1 cellular context compared by ENCODE assay signal in genomic region chr20:31661625-31662371, GRCh38.
TF ChIP-seq lines count a peak whose summit lies in the region.

No MANE protein-coding gene starts in this region.

TF ChIP-seq in HepG2, 621 proteins besides CTCF, POLR2A, EP300 and RAD21 (continued from another document and continues in another):
- peak; percentile 78 for TF ChIP-seq ZBTB14 (CRISPR knock-in tag; IDR thresholded peaks at IDR 0.05)
- TF ChIP-seq RFXANK (CRISPR knock-in tag; IDR thresholded peaks at IDR 0.05) = 0 out of 2 replicates have a peak, but pooled peaks have one; percentile 34
- no peak for TF ChIP-seq ZHX1 (CRISPR knock-in tag; IDR thresholded peaks at IDR 0.05; ENCODE audit: low read depth)
- TF ChIP-seq NR2F2 (IDR thresholded peaks at IDR 0.05; ENCODE audit: borderline replicate concordance, low read depth) = 0 out of 2 replicates have a peak, but pooled peaks have one; percentile 1
- peak; percentile 72 for TF ChIP-seq POLR2AphosphoS5 (IDR thresholded peaks at IDR 0.05; ENCODE audit: low read depth, low read length)
- 0 out of 2 replicates have a peak, but pooled peaks have one; percentile 36 for TF ChIP-seq TFE3 (CRISPR knock-in tag; IDR thresholded peaks at IDR 0.05)
- peak; percentile 67 for TF ChIP-seq AHDC1 (CRISPR knock-in tag; IDR thresholded peaks at IDR 0.05; ENCODE audit: borderline replicate concordance)
- TF ChIP-seq ZNF382 (CRISPR knock-in tag; IDR thresholded peaks at IDR 0.05; ENCODE audit: borderline replicate concordance) = no peak
- no peak for TF ChIP-seq RAD51 (IDR thresholded peaks at IDR 0.05; ENCODE audit: borderline replicate concordance)
- TF ChIP-seq ZBTB38 (CRISPR knock-in tag; IDR thresholded peaks at IDR 0.05) = peak; percentile 82
- TF ChIP-seq, protein P1, sequence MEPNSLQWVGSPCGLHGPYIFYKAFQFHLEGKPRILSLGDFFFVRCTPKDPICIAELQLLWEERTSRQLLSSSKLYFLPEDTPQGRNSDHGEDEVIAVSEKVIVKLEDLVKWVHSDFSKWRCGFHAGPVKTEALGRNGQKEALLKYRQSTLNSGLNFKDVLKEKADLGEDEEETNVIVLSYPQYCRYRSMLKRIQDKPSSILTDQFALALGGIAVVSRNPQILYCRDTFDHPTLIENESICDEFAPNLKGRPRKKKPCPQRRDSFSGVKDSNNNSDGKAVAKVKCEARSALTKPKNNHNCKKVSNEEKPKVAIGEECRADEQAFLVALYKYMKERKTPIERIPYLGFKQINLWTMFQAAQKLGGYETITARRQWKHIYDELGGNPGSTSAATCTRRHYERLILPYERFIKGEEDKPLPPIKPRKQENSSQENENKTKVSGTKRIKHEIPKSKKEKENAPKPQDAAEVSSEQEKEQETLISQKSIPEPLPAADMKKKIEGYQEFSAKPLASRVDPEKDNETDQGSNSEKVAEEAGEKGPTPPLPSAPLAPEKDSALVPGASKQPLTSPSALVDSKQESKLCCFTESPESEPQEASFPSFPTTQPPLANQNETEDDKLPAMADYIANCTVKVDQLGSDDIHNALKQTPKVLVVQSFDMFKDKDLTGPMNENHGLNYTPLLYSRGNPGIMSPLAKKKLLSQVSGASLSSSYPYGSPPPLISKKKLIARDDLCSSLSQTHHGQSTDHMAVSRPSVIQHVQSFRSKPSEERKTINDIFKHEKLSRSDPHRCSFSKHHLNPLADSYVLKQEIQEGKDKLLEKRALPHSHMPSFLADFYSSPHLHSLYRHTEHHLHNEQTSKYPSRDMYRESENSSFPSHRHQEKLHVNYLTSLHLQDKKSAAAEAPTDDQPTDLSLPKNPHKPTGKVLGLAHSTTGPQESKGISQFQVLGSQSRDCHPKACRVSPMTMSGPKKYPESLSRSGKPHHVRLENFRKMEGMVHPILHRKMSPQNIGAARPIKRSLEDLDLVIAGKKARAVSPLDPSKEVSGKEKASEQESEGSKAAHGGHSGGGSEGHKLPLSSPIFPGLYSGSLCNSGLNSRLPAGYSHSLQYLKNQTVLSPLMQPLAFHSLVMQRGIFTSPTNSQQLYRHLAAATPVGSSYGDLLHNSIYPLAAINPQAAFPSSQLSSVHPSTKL (CRISPR knock-in tag; IDR thresholded peaks at IDR 0.05) = peak; percentile 75
- TF ChIP-seq ZNF562 (CRISPR knock-in tag; IDR thresholded peaks at IDR 0.05; ENCODE audit: borderline replicate concordance) = no peak
- TF ChIP-seq, protein P2, sequence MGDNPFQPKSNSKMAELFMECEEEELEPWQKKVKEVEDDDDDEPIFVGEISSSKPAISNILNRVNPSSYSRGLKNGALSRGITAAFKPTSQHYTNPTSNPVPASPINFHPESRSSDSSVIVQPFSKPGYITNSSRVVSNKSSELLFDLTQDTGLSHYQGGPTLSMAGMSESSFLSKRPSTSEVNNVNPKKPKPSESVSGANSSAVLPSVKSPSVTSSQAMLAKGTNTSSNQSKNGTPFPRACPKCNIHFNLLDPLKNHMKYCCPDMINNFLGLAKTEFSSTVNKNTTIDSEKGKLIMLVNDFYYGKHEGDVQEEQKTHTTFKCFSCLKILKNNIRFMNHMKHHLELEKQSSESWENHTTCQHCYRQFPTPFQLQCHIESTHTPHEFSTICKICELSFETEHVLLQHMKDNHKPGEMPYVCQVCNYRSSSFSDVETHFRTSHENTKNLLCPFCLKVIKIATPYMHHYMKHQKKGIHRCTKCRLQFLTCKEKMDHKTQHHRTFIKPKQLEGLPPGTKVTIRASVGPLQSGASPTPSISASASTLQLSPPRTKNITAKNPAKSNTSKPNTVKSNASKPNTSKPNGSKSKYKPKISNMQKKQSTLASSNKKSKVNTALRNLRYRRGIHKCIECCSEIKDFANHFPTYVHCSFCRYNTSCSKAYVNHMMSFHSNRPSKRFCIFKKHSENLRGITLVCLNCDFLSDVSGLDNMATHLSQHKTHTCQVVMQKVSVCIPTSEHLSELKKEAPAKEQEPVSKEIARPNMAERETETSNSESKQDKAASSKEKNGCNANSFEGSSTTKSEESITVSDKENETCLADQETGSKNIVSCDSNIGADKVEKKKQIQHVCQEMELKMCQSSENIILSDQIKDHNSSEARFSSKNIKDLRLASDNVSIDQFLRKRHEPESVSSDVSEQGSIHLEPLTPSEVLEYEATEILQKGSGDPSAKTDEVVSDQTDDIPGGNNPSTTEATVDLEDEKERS (CRISPR knock-in tag; IDR thresholded peaks at IDR 0.05) = peak; percentile 37
- no peak; the same call in 1 of the 2 replicates for TF ChIP-seq ZNF720 (CRISPR knock-in tag; IDR thresholded peaks at IDR 0.05)
- TF ChIP-seq KLF6 (CRISPR knock-in tag; IDR thresholded peaks at IDR 0.05) = peak; percentile 84; the same call in 1 of the 2 replicates
- peak; percentile 84 for TF ChIP-seq ZNF788 (CRISPR knock-in tag; IDR thresholded peaks at IDR 0.05; ENCODE audit: borderline replicate concordance)
- TF ChIP-seq GZF1 (CRISPR knock-in tag; IDR thresholded peaks at IDR 0.05) = no peak
- TF ChIP-seq BRCA1 (CRISPR knock-in tag; IDR thresholded peaks at IDR 0.05) = no peak
- TF ChIP-seq SIN3B (IDR thresholded peaks at IDR 0.05; ENCODE audit: low read length) = no peak
- no peak for TF ChIP-seq AKNA (CRISPR knock-in tag; IDR thresholded peaks at IDR 0.05; ENCODE audit: borderline replicate concordance)
- no peak for TF ChIP-seq HHEX (CRISPR knock-in tag; IDR thresholded peaks at IDR 0.05)
- TF ChIP-seq SP140L (CRISPR knock-in tag; IDR thresholded peaks at IDR 0.05; ENCODE audit: borderline replicate concordance) = no peak; the same call in 1 of the 2 replicates
